8 cellular contexts compared by ENCODE assay signal in genomic region chr1:36187800-36188593, GRCh38. TPM values are rescaled to one million over a fixed set of nuclear protein-coding genes. Genes with fewer than 3 reads are reported as not detected.
DNase-seq lines count a peak whose midpoint lies in the region; ATAC-seq and TF ChIP-seq lines count a peak whose summit lies in the region.

No MANE protein-coding gene starts in this region.

- peaks cover 11% of the 10 kb centered on the region for H3K4me1 Mint-ChIP-seq in neural crest cell
- peaks cover 8% of the 10 kb centered on the region for H3K4me1 Mint-ChIP-seq in stimulated activated naive CD8-positive, alpha-beta T cell treated with anti-CD3 and anti-CD28 coated beads, Interleukin-15, Interleukin-2, amounts not matched to agents 100 ng/mL and 50 ng/mL, for 24 hours (ENCODE audit: low read depth)

- H3K36me3 Mint-ChIP-seq in neural crest cell (ENCODE audit: low read depth), result peaks cover 3% of the 10 kb centered on the region
- peaks cover 5% of the 10 kb centered on the region for H3K36me3 Mint-ChIP-seq in stimulated activated naive CD8-positive, alpha-beta T cell treated with anti-CD3 and anti-CD28 coated beads, Interleukin-15, Interleukin-2, amounts not matched to agents 100 ng/mL and 50 ng/mL, for 24 hours (ENCODE audit: low read depth)

- TF ChIP-seq CTCF in AG10803 (conservative IDR thresholded peaks at IDR 0.05; ENCODE audit: low read length) (peak; percentile 93), LNCaP clone FGC (IDR thresholded peaks at IDR 0.05; ENCODE audit: control insufficient read depth, extremely low read depth, insufficient read depth) (peak; percentile 97), foreskin fibroblast (IDR thresholded peaks at IDR 0.05; ENCODE audit: low read depth, low read length) (peak; percentile 87), neural crest cell (conservative IDR thresholded peaks at IDR 0.05) (peak; percentile 86)

- no peaks in the 10 kb centered on the region for H3K9me3 Mint-ChIP-seq in neural crest cell
- no peaks in the 10 kb centered on the region for H3K9me3 Mint-ChIP-seq in stimulated activated naive CD8-positive, alpha-beta T cell treated with anti-CD3 and anti-CD28 coated beads, Interleukin-15, Interleukin-2, amounts not matched to agents 100 ng/mL and 50 ng/mL, for 24 hours

- peak overlapping the region; percentile 71 for H3K4me3 Mint-ChIP-seq in neural crest cell
- no peak overlapping the region for H3K4me3 Mint-ChIP-seq in stimulated activated naive CD8-positive, alpha-beta T cell treated with anti-CD3 and anti-CD28 coated beads, Interleukin-15, Interleukin-2, amounts not matched to agents 100 ng/mL and 50 ng/mL, for 24 hours

- DNase-seq in AG10803 (ENCODE audit: low read depth) (peak; percentile 91), LNCaP clone FGC (ENCODE audit: low read depth) (peak; percentile 70), SHP77 treated with DMSO at 0.1 percent for 48 hours (lab: John Stamatoyannopoulos, UW) (peak; percentile 78), foreskin fibroblast (peak; percentile 90 to 95), neural crest cell (ENCODE audit: low read depth, low spot score) (peak; percentile 64)
- DNase-seq in activated gamma-delta T cell treated with anti-CD3 and anti-CD28 coated beads, Interleukin-2, amount 50 U/mL, for 16 hours (ENCODE audit: low read depth), result peak; percentile 64

- H3K27ac Mint-ChIP-seq in neural crest cell (ENCODE audit: unreplicated experiment), result peak overlapping the region; percentile 68
- H3K27ac Mint-ChIP-seq in stimulated activated naive CD8-positive, alpha-beta T cell treated with anti-CD3 and anti-CD28 coated beads, Interleukin-15, Interleukin-2, amounts not matched to agents 100 ng/mL and 50 ng/mL, for 24 hours, result peak overlapping the region; percentile 77

- no peak overlapping the region for H3K4me3 ChIP-seq in AG10803 (ENCODE audit: low read length)
- H3K4me3 ChIP-seq in LNCaP clone FGC (ENCODE audit: low read depth, low read length), result no peak overlapping the region
- H3K4me3 ChIP-seq in foreskin fibroblast (ENCODE audit: low read depth in 1 of 2, low read length in 2 of 2), result no peak overlapping the region

- peaks cover 3% of the 10 kb centered on the region for H3K27me3 Mint-ChIP-seq in neural crest cell (ENCODE audit: low read depth)
- no peaks in the 10 kb centered on the region for H3K27me3 Mint-ChIP-seq in stimulated activated naive CD8-positive, alpha-beta T cell treated with anti-CD3 and anti-CD28 coated beads, Interleukin-15, Interleukin-2, amounts not matched to agents 100 ng/mL and 50 ng/mL, for 24 hours

- ATAC-seq in GM19372 (IDR thresholded peaks at IDR 0.05; ENCODE audit: low read depth, unreplicated experiment), result peak; percentile 74

RNA-seq across cellular contexts. Expression of gene MAP7D1, which starts 32.0 kb away (rescaled TPM):
- 165 and 166 TPM in 2 replicates for total RNA-seq in neural crest cell

RNA-seq across cellular contexts. Expression of gene THRAP3, which starts 36.2 kb away (rescaled TPM):
- 167 and 170 TPM in 2 replicates for total RNA-seq in neural crest cell

RNA-seq across cellular contexts. Expression of gene TRAPPC3, which starts 38.7 kb away (rescaled TPM):
- total RNA-seq in neural crest cell, result 48.6 and 52.8 TPM in 2 replicates
